Comparison of ENCODE assay signal across 21 cellular contexts in the genomic region with DNA sequence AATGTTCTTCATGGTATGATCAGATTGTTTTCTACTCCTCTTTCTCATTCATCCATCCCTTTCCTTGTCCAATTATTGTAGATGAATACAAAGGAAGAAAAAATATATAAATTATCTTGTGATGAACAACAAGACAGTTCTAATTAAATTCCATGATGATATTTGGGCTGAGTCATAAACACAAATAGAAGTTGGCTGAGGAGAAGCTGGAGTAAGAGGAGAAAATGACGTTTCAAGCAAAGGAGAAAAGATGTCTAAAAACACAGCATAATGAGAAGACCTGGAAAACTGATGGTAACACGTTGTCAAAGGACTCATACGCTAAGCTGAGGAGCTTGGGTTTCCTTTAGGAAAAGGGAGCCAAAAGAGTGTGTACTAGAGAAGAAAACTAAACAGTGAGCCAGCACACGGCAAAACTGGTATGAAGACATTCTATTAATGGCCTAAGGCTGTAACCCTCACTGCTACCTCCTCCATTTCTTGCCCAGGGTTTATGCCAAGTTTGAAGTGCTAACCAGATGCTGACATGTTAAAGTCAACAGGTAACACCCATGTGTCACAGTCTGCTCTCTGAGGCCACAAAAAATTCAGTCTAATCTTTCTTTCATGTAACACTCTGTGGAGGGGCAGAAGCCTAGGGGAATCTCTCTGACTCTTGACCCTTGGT. TPM values are rescaled to one million over a fixed set of nuclear protein-coding genes. Genes with fewer than 3 reads are reported as not detected.
DNase-seq lines count a peak whose midpoint lies in the region; ATAC-seq and TF ChIP-seq lines count a peak whose summit lies in the region.
"Had no signal": no experiment of that assay in that cellular context is flagged by ENCODE, and none has a peak within 500 bp of the region (broad histone marks: within the 10 kb centered on the region; RNA-seq: fewer than 3 reads in every experiment).

No MANE protein-coding gene starts in this region.

- H3K9me3 ChIP-seq in heart left ventricle: no peaks in the 10 kb centered on the region
- no peaks in the 10 kb centered on the region for H3K9me3 ChIP-seq in right atrium auricular region
- no peaks in the 10 kb centered on the region for H3K9me3 ChIP-seq in Caco-2
- H3K9me3 ChIP-seq: HAP-1, Peyer's patch had no signal

- H3K4me3 Mint-ChIP-seq in central memory CD8-positive, alpha-beta T cell: no peak overlapping the region
- H3K4me3 Mint-ChIP-seq in stimulated activated effector memory CD8-positive, alpha-beta T cell treated with anti-CD3 and anti-CD28 coated beads, Interleukin-12 subunit alpha, Interleukin-12 subunit beta, amount 100 ng/mL, for 72 hours: no peak overlapping the region
- no peak overlapping the region for H3K4me3 Mint-ChIP-seq in Caco-2 (ENCODE audit: unreplicated experiment)
- H3K4me3 Mint-ChIP-seq: GM23338 had no signal

- BruUV-seq in Caco-2 (replicated peaks; lab: Mats Ljungman, UMichigan): no TSS peak

- H3K36me3 Mint-ChIP-seq in central memory CD8-positive, alpha-beta T cell (ENCODE audit: insufficient read depth): peaks cover 40% of the 10 kb centered on the region
- H3K36me3 Mint-ChIP-seq in stimulated activated effector memory CD8-positive, alpha-beta T cell treated with anti-CD3 and anti-CD28 coated beads, Interleukin-12 subunit alpha, Interleukin-12 subunit beta, amount 100 ng/mL, for 72 hours: peaks cover 32% of the 10 kb centered on the region
- peaks cover 5% of the 10 kb centered on the region for H3K36me3 Mint-ChIP-seq in Caco-2 (ENCODE audit: insufficient read depth, unreplicated experiment)

- H3K9me3 Mint-ChIP-seq in central memory CD8-positive, alpha-beta T cell: no peaks in the 10 kb centered on the region
- H3K9me3 Mint-ChIP-seq in stimulated activated effector memory CD8-positive, alpha-beta T cell treated with anti-CD3 and anti-CD28 coated beads, Interleukin-12 subunit alpha, Interleukin-12 subunit beta, amount 100 ng/mL, for 72 hours: no peaks in the 10 kb centered on the region
- H3K9me3 Mint-ChIP-seq in Caco-2 (ENCODE audit: unreplicated experiment): no peaks in the 10 kb centered on the region
- H3K9me3 Mint-ChIP-seq: GM23338 had no signal

- H3K4me1 ChIP-seq in heart left ventricle (peaks cover 0 to 12% (median 0%) of the 10 kb centered on the region in 12 donors), right atrium auricular region (peaks cover 0 to 4% of the 10 kb centered on the region in 2 donors), Caco-2 (no peaks in the 10 kb centered on the region)
- H3K4me1 ChIP-seq: Peyer's patch had no signal

- CTCF ChIA-PET in Caco-2 (lab: Charles Lee): no interaction called here

- no peaks in the 10 kb centered on the region for H3K27me3 Mint-ChIP-seq in central memory CD8-positive, alpha-beta T cell
- no peaks in the 10 kb centered on the region for H3K27me3 Mint-ChIP-seq in Caco-2 (ENCODE audit: insufficient read depth, unreplicated experiment)

- TF ChIP-seq CTCF in heart left ventricle (IDR thresholded peaks at IDR 0.05) (no peak), right atrium auricular region (IDR thresholded peaks at IDR 0.05) (no peak), Caco-2 (IDR thresholded peaks at IDR 0.05; ENCODE audit: insufficient read depth in 1 of 2, low read depth in 1 of 2, low read length in 1 of 2, severe bottlenecking in 1 of 2, unreplicated experiment in 1 of 2) (no peak)

- H3K27me3 ChIP-seq in heart left ventricle (no peaks in the 10 kb centered on the region), right atrium auricular region (no peaks in the 10 kb centered on the region), Caco-2 (replicated peaks; ENCODE audit: control insufficient read depth, insufficient read depth, low read length) (no peaks in the 10 kb centered on the region)
- H3K27me3 ChIP-seq: Peyer's patch had no signal

- H3K36me3 ChIP-seq in heart left ventricle (peaks cover 0 to 55% (median 38%) of the 10 kb centered on the region in 9 donors), right atrium auricular region (peaks cover 11% of the 10 kb centered on the region), Caco-2 (ENCODE audit: control insufficient read depth, insufficient read depth, low read length) (no peaks in the 10 kb centered on the region)
- H3K36me3 ChIP-seq: HAP-1 had no signal

- TF ChIP-seq POLR2A in heart left ventricle (IDR thresholded peaks at IDR 0.05): no peak

- DNase-seq in heart left ventricle: no peak
- DNase-seq in Right ventricle myocardium inferior (ENCODE audit: missing footprints): no peak
- DNase-seq in central memory CD8-positive, alpha-beta T cell (ENCODE audit: low spot score in 2 of 2): no peak
- no peak for DNase-seq in right atrium auricular region (ENCODE audit: low spot score)
- DNase-seq in stimulated activated effector memory CD8-positive, alpha-beta T cell treated with anti-CD3 and anti-CD28 coated beads, Interleukin-12 subunit alpha, Interleukin-12 subunit beta, amount 100 ng/mL, for 72 hours (ENCODE audit: low spot score in 2 of 2): no peak
- no peak for DNase-seq in NCI-H2196 treated with DMSO at 0.1 percent for 48 hours (lab: John Stamatoyannopoulos, UW; ENCODE audit: unreplicated experiment)
- no peak for DNase-seq in Caco-2
- DNase-seq: DMS79, IMR-90, MV-4-11, NCI-H1105 treated with DMSO at 0.1 percent for 48 hours, NCI-H1694, NCI-H2081 treated with DMSO at 0.1 percent for 48 hours, NCI-H2171 treated with DMSO at 0.1 percent for 48 hours, NCI-H446, NCI-H526, Peyer's patch had no signal

- 59 to 68% (median 63%) methylated on average over 4 of the region's 4 CpGs for WGBS in heart left ventricle, 4 donors

- ATAC-seq in heart left ventricle (peak in 3 of 4 donors; percentile 34 to 73 (median 62)), Right ventricle myocardium inferior (no peak), HG02938 (IDR thresholded peaks at IDR 0.05; ENCODE audit: unreplicated experiment) (no peak)
- no peak for ATAC-seq in central memory CD8-positive, alpha-beta T cell (replicated peaks; ENCODE audit: extremely low read depth, poor library complexity, severe bottlenecking)
- no peak for ATAC-seq in stimulated activated effector memory CD8-positive, alpha-beta T cell treated with anti-CD3 and anti-CD28 coated beads, Interleukin-12 subunit alpha, Interleukin-12 subunit beta, amount 100 ng/mL, for 72 hours
- ATAC-seq: GM23338 had no signal

- no peaks in the 10 kb centered on the region for H3K4me1 Mint-ChIP-seq in central memory CD8-positive, alpha-beta T cell
- no peaks in the 10 kb centered on the region for H3K4me1 Mint-ChIP-seq in stimulated activated effector memory CD8-positive, alpha-beta T cell treated with anti-CD3 and anti-CD28 coated beads, Interleukin-12 subunit alpha, Interleukin-12 subunit beta, amount 100 ng/mL, for 72 hours
- no peaks in the 10 kb centered on the region for H3K4me1 Mint-ChIP-seq in Caco-2 (ENCODE audit: low read depth, unreplicated experiment)
- H3K4me1 Mint-ChIP-seq: GM23338 had no signal

- peak overlapping the region; percentile 2 for H3K27ac Mint-ChIP-seq in central memory CD8-positive, alpha-beta T cell (ENCODE audit: low read depth)
- H3K27ac Mint-ChIP-seq in stimulated activated effector memory CD8-positive, alpha-beta T cell treated with anti-CD3 and anti-CD28 coated beads, Interleukin-12 subunit alpha, Interleukin-12 subunit beta, amount 100 ng/mL, for 72 hours: peak overlapping the region; percentile 2
- H3K27ac Mint-ChIP-seq in Caco-2 (ENCODE audit: unreplicated experiment): no peak overlapping the region
- H3K27ac Mint-ChIP-seq: GM23338 had no signal

- H3K4me3 ChIP-seq in heart left ventricle: no peak overlapping the region
- H3K4me3 ChIP-seq in right atrium auricular region: no peak overlapping the region
- H3K4me3 ChIP-seq in Caco-2 (ENCODE audit: low read depth, low read length): no peak overlapping the region
- H3K4me3 ChIP-seq: GM23338, HAP-1, Peyer's patch had no signal

- intact Hi-C loops in heart left ventricle (cut with DNase I): no loop called here
- intact Hi-C loops in Right ventricle myocardium inferior (cut with DNase I): no loop called here
- intact Hi-C loops in Caco-2 (cut with micrococcal nuclease; ENCODE audit: unreplicated experiment): no loop called here

- peak overlapping the region in 9 of 12 donors; percentile 16 to 64 (median 27) for H3K27ac ChIP-seq in heart left ventricle
- H3K27ac ChIP-seq in right atrium auricular region: peak overlapping the region; percentile 2 to 69
- H3K27ac ChIP-seq: C4-2B, Peyer's patch had no signal

- POLR2A ChIA-PET in Caco-2 (lab: Charles Lee): no interaction called here

RNA-seq across cellular contexts. Expression of a gene that starts 26.1 kb away (rescaled TPM):
- total RNA-seq in heart left ventricle (10 to 100 TPM in 6 of 9 donors, 1 to 10 TPM in 3; 6.3 to 15.5 (median 10.5) TPM), Right ventricle myocardium inferior (11.4 TPM), right atrium auricular region (10 to 100 TPM; 10.3 to 17.4 TPM), Caco-2 (2022) (8.8 and 9.3 TPM in 2 replicates)
- polyA plus RNA-seq in heart left ventricle: 1 to 10 TPM; 3.4 to 5.0 TPM

Comparison
In these comparisons a context has a peak if more than half of its experiments do, and no peak if none do; other contexts are left out.
1. ATAC-seq: peak in heart left ventricle (3 of 4); none in Right ventricle myocardium inferior (single experiment), central memory CD8-positive, alpha-beta T cell (single experiment), stimulated activated effector memory CD8-positive, alpha-beta T cell treated with anti-CD3 and anti-CD28 coated beads, Interleukin-12 subunit alpha, Interleukin-12 subunit beta, amount 100 ng/mL, for 72 hours (single experiment) and HG02938 (single experiment).